1 cellular context compared by ENCODE assay signal in genomic region chr14:94770251-94770749, GRCh38.
TF ChIP-seq lines count a peak whose summit lies in the region.

No MANE protein-coding gene starts in this region.

TF ChIP-seq in HEK293, 187 proteins besides CTCF, POLR2A, EP300 and RAD21 (continued from another document):
- TF ChIP-seq PRDM10 (tag by site-specific recombination; IDR thresholded peaks at IDR 0.05) (0 out of 2 replicates have a peak, but pooled peaks have one; percentile 2), ZNF629 (tag by site-specific recombination; IDR thresholded peaks at IDR 0.05) (0 out of 2 replicates have a peak, but pooled peaks have one; percentile 69), ZSCAN23 (tag by site-specific recombination; IDR thresholded peaks at IDR 0.05) (no peak), ZNF114 (tag by site-specific recombination; IDR thresholded peaks at IDR 0.05) (no peak), ZNF555 (tag by site-specific recombination; conservative IDR thresholded peaks at IDR 0.05) (no peak), ZNF426 (tag by site-specific recombination; IDR thresholded peaks at IDR 0.05) (no peak), OSR2 (tag by site-specific recombination; IDR thresholded peaks at IDR 0.05) (no peak), ZIC2 (tag by site-specific recombination; IDR thresholded peaks at IDR 0.05) (no peak), ZNF391 (tag by site-specific recombination; IDR thresholded peaks at IDR 0.05; ENCODE audit: borderline replicate concordance, low read depth) (no peak), YY2 (tag by site-specific recombination; IDR thresholded peaks at IDR 0.05) (no peak), ZNF792 (tag by site-specific recombination; IDR thresholded peaks at IDR 0.05) (no peak), KLF9 (tag by site-specific recombination; IDR thresholded peaks at IDR 0.05; ENCODE audit: low read depth) (no peak), ZNF548 (tag by site-specific recombination; IDR thresholded peaks at IDR 0.05) (no peak), ZNF335 (tag by site-specific recombination; conservative IDR thresholded peaks at IDR 0.05) (peak; percentile 48; the same call in 1 of the 2 replicates), KLF8 (tag by site-specific recombination; IDR thresholded peaks at IDR 0.05) (no peak), PBX3 (CRISPR knock-in tag; IDR thresholded peaks at IDR 0.05) (no peak), ZFP69B (tag by site-specific recombination; IDR thresholded peaks at IDR 0.05) (no peak), INSM2 (tag by site-specific recombination; IDR thresholded peaks at IDR 0.05) (no peak), ZNF366 (tag by site-specific recombination; conservative IDR thresholded peaks at IDR 0.05) (no peak), ZBTB21 (tag by site-specific recombination; IDR thresholded peaks at IDR 0.05) (peak; percentile 55; the same call in 1 of the 2 replicates), ZFP37 (tag by site-specific recombination; IDR thresholded peaks at IDR 0.05) (no peak), ZNF132 (tag by site-specific recombination; IDR thresholded peaks at IDR 0.05; ENCODE audit: borderline replicate concordance) (no peak), ZNF398 (tag by site-specific recombination; IDR thresholded peaks at IDR 0.05) (no peak), ZBTB20 (tag by site-specific recombination; IDR thresholded peaks at IDR 0.05) (no peak), MZF1 (tag by site-specific recombination; IDR thresholded peaks at IDR 0.05; ENCODE audit: borderline replicate concordance) (no peak), ZNF623 (tag by site-specific recombination; IDR thresholded peaks at IDR 0.05) (no peak), ZNF558 (tag by site-specific recombination; IDR thresholded peaks at IDR 0.05) (no peak), ZNF23 (tag by site-specific recombination; IDR thresholded peaks at IDR 0.05; ENCODE audit: borderline replicate concordance) (no peak), ZNF416 (tag by site-specific recombination; IDR thresholded peaks at IDR 0.05) (no peak), ZNF341 (tag by site-specific recombination; IDR thresholded peaks at IDR 0.05; ENCODE audit: low read depth) (no peak)
- TF ChIP-seq, protein P1, sequence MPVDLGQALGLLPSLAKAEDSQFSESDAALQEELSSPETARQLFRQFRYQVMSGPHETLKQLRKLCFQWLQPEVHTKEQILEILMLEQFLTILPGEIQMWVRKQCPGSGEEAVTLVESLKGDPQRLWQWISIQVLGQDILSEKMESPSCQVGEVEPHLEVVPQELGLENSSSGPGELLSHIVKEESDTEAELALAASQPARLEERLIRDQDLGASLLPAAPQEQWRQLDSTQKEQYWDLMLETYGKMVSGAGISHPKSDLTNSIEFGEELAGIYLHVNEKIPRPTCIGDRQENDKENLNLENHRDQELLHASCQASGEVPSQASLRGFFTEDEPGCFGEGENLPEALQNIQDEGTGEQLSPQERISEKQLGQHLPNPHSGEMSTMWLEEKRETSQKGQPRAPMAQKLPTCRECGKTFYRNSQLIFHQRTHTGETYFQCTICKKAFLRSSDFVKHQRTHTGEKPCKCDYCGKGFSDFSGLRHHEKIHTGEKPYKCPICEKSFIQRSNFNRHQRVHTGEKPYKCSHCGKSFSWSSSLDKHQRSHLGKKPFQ (tag by site-specific recombination; IDR thresholded peaks at IDR 0.05) = no peak
- TF ChIP-seq, protein P2, sequence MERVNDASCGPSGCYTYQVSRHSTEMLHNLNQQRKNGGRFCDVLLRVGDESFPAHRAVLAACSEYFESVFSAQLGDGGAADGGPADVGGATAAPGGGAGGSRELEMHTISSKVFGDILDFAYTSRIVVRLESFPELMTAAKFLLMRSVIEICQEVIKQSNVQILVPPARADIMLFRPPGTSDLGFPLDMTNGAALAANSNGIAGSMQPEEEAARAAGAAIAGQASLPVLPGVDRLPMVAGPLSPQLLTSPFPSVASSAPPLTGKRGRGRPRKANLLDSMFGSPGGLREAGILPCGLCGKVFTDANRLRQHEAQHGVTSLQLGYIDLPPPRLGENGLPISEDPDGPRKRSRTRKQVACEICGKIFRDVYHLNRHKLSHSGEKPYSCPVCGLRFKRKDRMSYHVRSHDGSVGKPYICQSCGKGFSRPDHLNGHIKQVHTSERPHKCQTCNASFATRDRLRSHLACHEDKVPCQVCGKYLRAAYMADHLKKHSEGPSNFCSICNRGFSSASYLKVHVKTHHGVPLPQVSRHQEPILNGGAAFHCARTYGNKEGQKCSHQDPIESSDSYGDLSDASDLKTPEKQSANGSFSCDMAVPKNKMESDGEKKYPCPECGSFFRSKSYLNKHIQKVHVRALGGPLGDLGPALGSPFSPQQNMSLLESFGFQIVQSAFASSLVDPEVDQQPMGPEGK (tag by site-specific recombination; IDR thresholded peaks at IDR 0.05) = 0 out of 2 replicates have a peak, but pooled peaks have one; percentile 14
